Comparison of ENCODE assay signal across 8 cellular contexts in the genomic region with DNA sequence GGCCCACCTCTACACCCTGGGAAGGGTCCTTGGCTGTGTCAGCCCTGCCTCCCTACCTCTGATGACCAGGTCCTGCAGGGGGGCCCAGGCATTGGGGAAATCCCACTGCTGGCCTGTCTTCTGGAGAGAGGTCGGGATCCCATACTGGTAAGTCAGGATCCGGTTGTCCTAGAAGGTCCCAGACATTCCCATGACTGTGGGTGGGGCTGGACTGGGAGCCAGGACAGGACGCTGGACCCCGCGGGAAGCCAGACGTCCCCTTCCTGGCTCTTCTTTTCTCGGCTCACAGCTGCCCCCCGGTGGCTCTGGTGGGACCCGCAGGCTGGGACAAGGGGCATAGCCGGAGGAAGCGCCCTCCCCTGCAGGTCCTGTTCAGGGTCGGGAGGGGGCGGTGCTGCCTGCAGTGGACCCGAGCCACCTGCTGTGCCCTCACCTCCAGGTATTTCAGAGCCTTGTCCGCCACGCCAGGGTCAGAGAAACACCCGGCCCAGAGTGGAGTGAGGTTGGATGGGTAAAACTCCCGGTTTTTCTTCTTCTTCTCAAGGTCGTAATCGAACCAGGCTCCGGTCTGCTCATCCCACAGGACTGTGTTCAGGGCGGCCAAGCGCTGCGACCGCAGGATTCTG. TPM values are rescaled to one million over a fixed set of nuclear protein-coding genes. Genes with fewer than 3 reads are reported as not detected.
A peak's percentile ranks its signal among the peaks of the same experiment; 100 is the strongest.
DNase-seq lines count a peak whose midpoint lies in the region; ATAC-seq and TF ChIP-seq lines count a peak whose summit lies in the region.

No MANE protein-coding gene starts in this region.

- peak; percentile 86 for DNase-seq in Caki2 (ENCODE audit: low read depth)
- DNase-seq in NCI-H1048 (lab: John Stamatoyannopoulos, UW), result peak; percentile 68
- peak; percentile 24 for DNase-seq in SK-N-MC (ENCODE audit: low read depth, low spot score)
- DNase-seq in activated naive CD4-positive, alpha-beta T cell treated with anti-CD3 and anti-CD28 coated beads for 36 hours, result peak; percentile 96
- DNase-seq in globus pallidus (ENCODE audit: low spot score), result peak; percentile 86
- peak; percentile 96 for DNase-seq in osteocyte (ENCODE audit: extremely low spot score, unreplicated experiment)
- peak; percentile 93 for DNase-seq in testis

- no peaks in the 10 kb centered on the region for H3K4me1 ChIP-seq in testis

- no peaks in the 10 kb centered on the region for H3K36me3 Mint-ChIP-seq in activated naive CD4-positive, alpha-beta T cell treated with anti-CD3 and anti-CD28 coated beads for 36 hours (ENCODE audit: low read depth)
- H3K36me3 Mint-ChIP-seq in osteocyte (ENCODE audit: unreplicated experiment), result peaks cover 23% of the 10 kb centered on the region

- peaks cover 5% of the 10 kb centered on the region for H3K4me1 Mint-ChIP-seq in activated naive CD4-positive, alpha-beta T cell treated with anti-CD3 and anti-CD28 coated beads for 36 hours (ENCODE audit: low read depth)
- H3K4me1 Mint-ChIP-seq in osteocyte (ENCODE audit: unreplicated experiment), result peaks cover 24% of the 10 kb centered on the region

- intact Hi-C loops in activated naive CD4-positive, alpha-beta T cell treated with anti-CD3 and anti-CD28 coated beads for 36 hours (cut with micrococcal nuclease), result loop anchor here (1.0 kb wide), 3 partner anchors 64 to 514 kb away; a partner anchor contains a TSS
- intact Hi-C loops in testis (cut with DNase I; ENCODE audit: low total_unique reads), result loop anchor here (10.0 kb wide), 1 partner anchor 65 kb away; no protein-coding TSS in a partner anchor

- 16 to 39% methylated on average over 11 to 25 of the region's 25 CpGs for WGBS in testis, 2 donors

- in situ Hi-C loops in Caki2 (cut with HindIII; ENCODE audit: low pct_unique_long_range_greater_than_20kb, low sequenced_read_pairs), result no loop called here

- no peak overlapping the region for H3K9ac ChIP-seq in SK-N-MC (ENCODE audit: insufficient read length)

- TF ChIP-seq POLR2A in testis (IDR thresholded peaks at IDR 0.05), result no peak

- H3K27ac Mint-ChIP-seq in activated naive CD4-positive, alpha-beta T cell treated with anti-CD3 and anti-CD28 coated beads for 36 hours, result no peak overlapping the region
- peak overlapping the region; percentile 77 for H3K27ac Mint-ChIP-seq in osteocyte (ENCODE audit: unreplicated experiment)

- CTCF ChIA-PET in activated naive CD4-positive, alpha-beta T cell treated with anti-CD3 and anti-CD28 coated beads for 36 hours (lab: Charles Lee), result interaction anchor here (0.7 to 3.2 kb wide), 14 partner anchors 8 to 298 kb away, joined by 3 to 15 read pairs (median 4); a partner anchor contains a TSS

- no peaks in the 10 kb centered on the region for H3K36me3 ChIP-seq in SK-N-MC (ENCODE audit: insufficient read depth, low read length)
- no peaks in the 10 kb centered on the region for H3K36me3 ChIP-seq in testis (ENCODE audit: low read depth, missing control alignments)

- TF ChIP-seq CTCF in osteocyte (IDR thresholded peaks at IDR 0.05) (peak; percentile 98), testis (IDR thresholded peaks at IDR 0.05) (peak; percentile 82 to 96 (median 89))

- no peaks in the 10 kb centered on the region for H3K9me3 Mint-ChIP-seq in activated naive CD4-positive, alpha-beta T cell treated with anti-CD3 and anti-CD28 coated beads for 36 hours
- H3K9me3 Mint-ChIP-seq in osteocyte (ENCODE audit: unreplicated experiment), result no peaks in the 10 kb centered on the region

- H3K27ac ChIP-seq in SK-N-MC (no peak overlapping the region), testis (peak overlapping the region in 1 of 2 donors; percentile 42)

- H3K4me3 Mint-ChIP-seq in activated naive CD4-positive, alpha-beta T cell treated with anti-CD3 and anti-CD28 coated beads for 36 hours, result no peak overlapping the region
- H3K4me3 Mint-ChIP-seq in osteocyte (ENCODE audit: unreplicated experiment), result no peak overlapping the region

- H3K27me3 ChIP-seq in testis, result no peaks in the 10 kb centered on the region

- H3K9me3 ChIP-seq in SK-N-MC (ENCODE audit: low read depth, low read length) (no peaks in the 10 kb centered on the region), testis (no peaks in the 10 kb centered on the region)

- H3K4me3 ChIP-seq in SK-N-MC (no peak overlapping the region), testis (no peak overlapping the region)

- peak; percentile 74 for ATAC-seq in GM21825 (IDR thresholded peaks at IDR 0.05; ENCODE audit: unreplicated experiment)

- H3K27me3 Mint-ChIP-seq in activated naive CD4-positive, alpha-beta T cell treated with anti-CD3 and anti-CD28 coated beads for 36 hours (ENCODE audit: low read depth), result no peaks in the 10 kb centered on the region
- no peaks in the 10 kb centered on the region for H3K27me3 Mint-ChIP-seq in osteocyte (ENCODE audit: unreplicated experiment)

RNA-seq across cellular contexts. Expression of a gene that starts 20.0 kb away (rescaled TPM):
- not detected in 2 replicates for total RNA-seq in Caki2 (2014; rRNA removed; shearing (Covaris generic); ENCODE audit: low replicate concordance)
- not detected for total RNA-seq in activated naive CD4-positive, alpha-beta T cell treated with anti-CD3 and anti-CD28 coated beads for 36 hours
- total RNA-seq in osteocyte (not detected in 2 replicates), testis (1 to 10 TPM in 1 of 2 donors, under 1 TPM in 1; 0.62 to 1.7 TPM)
- polyA plus RNA-seq in testis (ENCODE audit: insufficient read depth, low read depth, low replicate concordance), result 4.0 TPM

RNA-seq across cellular contexts. Expression of a gene that starts 52.0 kb away (rescaled TPM):
- total RNA-seq in Caki2 (2014; rRNA removed; shearing (Covaris generic); ENCODE audit: low replicate concordance), result 24.8 and 26.6 TPM in 2 replicates
- total RNA-seq in activated naive CD4-positive, alpha-beta T cell treated with anti-CD3 and anti-CD28 coated beads for 36 hours, result 1 to 10 TPM; 2.0 TPM
- 160 and 165 TPM in 2 replicates for total RNA-seq in osteocyte
- 100 to 1,000 TPM in 1 of 2 donors, 10 to 100 TPM in 1; 95.9 to 102 TPM for total RNA-seq in testis
- polyA plus RNA-seq in testis (ENCODE audit: insufficient read depth, low read depth, low replicate concordance), result 51.1 TPM

Comparison
In these comparisons a context has a peak if more than half of its experiments do, and no peak if none do; other contexts are left out.
1. DNase-seq: peak in every context shown above with its lines; median percentile 96 in activated naive CD4-positive, alpha-beta T cell treated with anti-CD3 and anti-CD28 coated beads for 36 hours; 96 in osteocyte; 93 in testis; 86 in Caki2; 86 in globus pallidus; 68 in NCI-H1048; 24 in SK-N-MC.